1 cellular context compared by ENCODE assay signal in genomic region chr3:134428396-134428795, GRCh38.
TF ChIP-seq lines count a peak whose summit lies in the region.

No MANE protein-coding gene starts in this region.

TF ChIP-seq in H1, 55 proteins besides CTCF, POLR2A, EP300 and RAD21:
- TF ChIP-seq EZH2 (IDR thresholded peaks at IDR 0.05; ENCODE audit: low read depth, low read length, severe bottlenecking) (no peak), TAF1 (IDR thresholded peaks at IDR 0.05; ENCODE audit: low read depth, low read length) (no peak), CBX8 (IDR thresholded peaks at IDR 0.05; ENCODE audit: borderline replicate concordance, low read depth, low read length) (no peak), RXRA (IDR thresholded peaks at IDR 0.05; ENCODE audit: insufficient read depth, low read depth, low read length) (no peak), BRCA1 (IDR thresholded peaks at IDR 0.05; ENCODE audit: low read depth, low read length) (no peak), SP2 (IDR thresholded peaks at IDR 0.05; ENCODE audit: low read length) (no peak), KDM4A (IDR thresholded peaks at IDR 0.05; ENCODE audit: low read depth, low read length, severe bottlenecking) (no peak), NRF1 (IDR thresholded peaks at IDR 0.05; ENCODE audit: low read depth, low read length) (no peak), SAP30 (IDR thresholded peaks at IDR 0.05; ENCODE audit: insufficient read depth, insufficient replicate concordance, low read length) (no peak), RBBP5 (IDR thresholded peaks at IDR 0.05; ENCODE audit: borderline replicate concordance, low read depth, low read length) (no peak)
